14 cellular contexts compared by ENCODE assay signal in the genomic region with DNA sequence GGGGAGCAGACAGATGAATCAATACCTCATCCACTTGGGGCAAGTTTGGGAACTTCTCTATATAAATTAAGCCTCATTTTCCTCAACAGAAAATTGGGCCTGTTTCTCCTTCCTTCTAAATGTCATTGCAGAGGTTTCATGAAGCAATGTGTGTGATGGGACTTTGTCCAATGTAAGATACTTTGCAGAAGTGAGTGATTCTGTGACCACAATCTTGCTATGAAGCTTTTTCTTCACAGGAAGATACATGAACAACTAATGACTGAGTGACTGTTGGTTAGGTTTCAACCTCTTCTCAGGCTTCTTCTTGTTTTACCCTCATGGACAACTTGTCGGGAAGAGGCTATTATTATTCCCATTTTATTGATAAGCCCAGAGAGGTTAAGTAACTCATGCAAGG.
"Had no signal": no experiment of that assay in that cellular context is flagged by ENCODE, and none has a peak within 500 bp of the region (broad histone marks: within the 10 kb centered on the region; RNA-seq: fewer than 3 reads in every experiment).

No MANE protein-coding gene starts in this region.

- H2AFZ ChIP-seq: parathyroid adenoma had no signal

- H3K9ac ChIP-seq: parathyroid adenoma had no signal

- H3K27ac ChIP-seq: cardiac muscle cell, foreskin keratinocyte, parathyroid adenoma, upper lobe of right lung, VCaP had no signal

- H3K27me3 ChIP-seq: cardiac muscle cell, foreskin keratinocyte, upper lobe of right lung had no signal

- H3K4me1 Mint-ChIP-seq: activated CD4-positive, alpha-beta T cell treated with anti-CD3 and anti-CD28 coated beads for 36 hours; naive B cell had no signal

- H3K36me3 ChIP-seq: cardiac muscle cell, upper lobe of right lung had no signal

- DNase-seq: activated CD4-positive, alpha-beta T cell treated with anti-CD3 and anti-CD28 coated beads for 36 hours; activated CD8-positive, alpha-beta memory T cell treated with anti-CD3 and anti-CD28 coated beads, Interleukin-2, amount 50 U/mL, for 4 hours; activated CD8-positive, alpha-beta T cell treated with anti-CD3 and anti-CD28 coated beads for 36 hours; activated T-cell treated with anti-CD3 and anti-CD28 coated beads, Interleukin-2, amount 50 U/mL, for 72 hours; foreskin keratinocyte; left cardiac atrium; naive B cell; retina; stimulated activated CD4-positive, alpha-beta T cell treated with anti-CD3 and anti-CD28 coated beads, Interleukin-4, amount 100 ng/mL, for 1 hour; upper lobe of right lung had no signal

- H3K4me3 ChIP-seq: cardiac muscle cell, upper lobe of right lung had no signal

- ATAC-seq: activated CD4-positive, alpha-beta T cell treated with anti-CD3 and anti-CD28 coated beads for 36 hours; activated CD8-positive, alpha-beta T cell treated with anti-CD3 and anti-CD28 coated beads for 36 hours; activated T-cell treated with anti-CD3 and anti-CD28 coated beads, Interleukin-2, amount 50 U/mL, for 72 hours; foreskin keratinocyte; left cardiac atrium; upper lobe of right lung had no signal

- H3K9me3 Mint-ChIP-seq: activated CD8-positive, alpha-beta T cell treated with anti-CD3 and anti-CD28 coated beads for 36 hours; activated T-cell treated with anti-CD3 and anti-CD28 coated beads, Interleukin-2, amount 50 U/mL, for 72 hours; stimulated activated naive CD8-positive, alpha-beta T cell treated with anti-CD3 and anti-CD28 coated beads, Interleukin-15, Interleukin-2, amounts not matched to agents 100 ng/mL and 50 ng/mL, for 24 hours had no signal

- H3K9me3 ChIP-seq: upper lobe of right lung had no signal

- H3K4me3 Mint-ChIP-seq: activated CD4-positive, alpha-beta T cell treated with anti-CD3 and anti-CD28 coated beads for 36 hours; activated CD8-positive, alpha-beta T cell treated with anti-CD3 and anti-CD28 coated beads for 36 hours; activated T-cell treated with anti-CD3 and anti-CD28 coated beads, Interleukin-2, amount 50 U/mL, for 72 hours; naive B cell; stimulated activated naive CD8-positive, alpha-beta T cell treated with anti-CD3 and anti-CD28 coated beads, Interleukin-15, Interleukin-2, amounts not matched to agents 100 ng/mL and 50 ng/mL, for 24 hours had no signal

- H3K4me1 ChIP-seq: foreskin keratinocyte, parathyroid adenoma, upper lobe of right lung had no signal

- H3K27ac Mint-ChIP-seq: activated CD4-positive, alpha-beta T cell treated with anti-CD3 and anti-CD28 coated beads for 36 hours; activated CD8-positive, alpha-beta T cell treated with anti-CD3 and anti-CD28 coated beads for 36 hours; activated T-cell treated with anti-CD3 and anti-CD28 coated beads, Interleukin-2, amount 50 U/mL, for 72 hours; naive B cell; stimulated activated naive CD8-positive, alpha-beta T cell treated with anti-CD3 and anti-CD28 coated beads, Interleukin-15, Interleukin-2, amounts not matched to agents 100 ng/mL and 50 ng/mL, for 24 hours had no signal
